Comparison of ENCODE assay signal across 8 cellular contexts in the genomic region with DNA sequence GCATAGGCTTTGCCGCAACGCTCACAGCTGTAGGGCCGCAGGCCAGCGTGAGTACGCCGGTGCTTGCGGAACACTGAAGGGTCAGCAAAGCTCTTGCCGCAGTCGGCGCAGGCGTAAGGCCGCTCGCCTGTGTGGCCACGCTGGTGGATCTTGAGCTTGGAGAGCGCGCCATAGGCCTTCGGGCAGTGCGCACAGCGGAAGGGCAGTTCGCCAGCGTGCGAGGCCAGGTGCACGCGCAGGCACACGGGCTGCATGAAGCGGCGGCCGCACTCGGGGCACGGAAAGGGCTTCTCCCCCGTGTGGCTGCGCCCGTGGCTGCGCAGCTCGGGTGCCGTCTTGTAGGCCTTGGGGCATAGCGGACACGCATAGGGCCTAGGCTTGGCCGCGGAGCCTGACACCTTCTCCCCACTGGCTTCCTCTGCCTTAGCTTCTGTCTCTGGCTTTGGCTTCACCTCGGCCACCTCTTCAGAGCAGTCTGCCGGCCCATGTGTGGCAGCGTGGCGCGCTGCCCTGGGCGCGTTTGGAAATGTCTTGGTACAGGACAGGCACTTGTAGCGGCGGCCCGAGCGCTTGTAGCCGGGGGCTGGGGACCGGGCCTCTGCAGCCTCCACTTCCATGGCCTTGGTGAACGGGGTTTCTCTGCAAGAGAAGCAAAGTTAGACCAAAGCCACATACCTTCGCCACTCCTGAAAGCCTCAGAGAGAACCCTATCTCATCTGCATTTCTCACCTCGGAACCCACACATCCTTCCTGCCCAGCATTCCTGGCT. TPM values are rescaled to one million over a fixed set of nuclear protein-coding genes. Genes with fewer than 3 reads are reported as not detected.
DNase-seq lines count a peak whose midpoint lies in the region; ATAC-seq and TF ChIP-seq lines count a peak whose summit lies in the region.
"Had no signal": no experiment of that assay in that cellular context is flagged by ENCODE, and none has a peak within 500 bp of the region (broad histone marks: within the 10 kb centered on the region; RNA-seq: fewer than 3 reads in every experiment).

No MANE protein-coding gene starts in this region.

- POLR2A ChIA-PET in IMR-90 (lab: Charles Lee; ENCODE audit: unreplicated experiment) = no interaction called here

- peak overlapping the region; percentile 98 for H3K14ac ChIP-seq in IMR-90 (replicated peaks; ENCODE audit: low read depth, low read length)

- H3K27me3 ChIP-seq in IMR-90 (ENCODE audit: control insufficient read depth, insufficient read depth, low read length) = no peaks in the 10 kb centered on the region
- no peaks in the 10 kb centered on the region for H3K27me3 ChIP-seq in hepatocyte
- H3K27me3 ChIP-seq in spleen (replicated peaks in 1 of 7) = no peaks in the 10 kb centered on the region

- dilution Hi-C loops in IMR-90 (cut with HindIII; ENCODE audit: low sequenced_read_pairs, unreplicated experiment) = no loop called here

- H3K56ac ChIP-seq in IMR-90 (ENCODE audit: extremely low read depth, insufficient read depth, low read length) = peak overlapping the region; percentile 82; the same call in 1 of the 2 replicates

- H2BK20ac ChIP-seq in IMR-90 (ENCODE audit: low read depth, low read length) = peak overlapping the region; percentile 92

- in situ Hi-C loops in IMR-90 (cut with MboI; ENCODE audit: low sequenced_read_pairs) = no loop called here

- peaks cover 12% of the 10 kb centered on the region for H3K4me1 ChIP-seq in IMR-90 (ENCODE audit: control insufficient read depth, insufficient read depth, low read length)
- H3K4me1 ChIP-seq in hepatocyte (ENCODE audit: insufficient read depth) = peaks cover 3% of the 10 kb centered on the region
- peaks cover 0 to 61% (median 23%) of the 10 kb centered on the region in 6 donors for H3K4me1 ChIP-seq in spleen

- TF ChIP-seq POLR2A in IMR-90 (IDR thresholded peaks at IDR 0.05; ENCODE audit: low read depth, low read length) = no peak
- TF ChIP-seq POLR2A in spleen (IDR thresholded peaks at IDR 0.05) = no peak

- DNase-seq in IMR-90 = no peak
- peak; percentile 33 for DNase-seq in activated T-helper 1 cell treated with anti-CD3 and anti-CD28 coated beads, Interleukin-12 subunit alpha, Interleukin-12 subunit beta, Interleukin-2, Interleukin-4 antibody, amounts not matched to agents 30 ng/mL and 10 ng/mL and 1 ng/mL, durations not matched to agents 14 hours and 24 hours and 36 hours (ENCODE audit: low spot score)
- no peak for DNase-seq in hepatocyte (ENCODE audit: low spot score)
- DNase-seq in spleen = no peak
- DNase-seq in NCI-H1417 (lab: John Stamatoyannopoulos, UW) = no peak
- no peak for DNase-seq in T-helper 9 cell
- DNase-seq: activated CD4-positive, alpha-beta T cell treated with anti-CD3 and anti-CD28 coated beads for 4 hours had no signal

- peaks cover 32% of the 10 kb centered on the region for H3K79me2 ChIP-seq in hepatocyte

- H2AK9ac ChIP-seq in IMR-90 (replicated peaks; ENCODE audit: low read depth, low read length, poor library complexity) = peak overlapping the region; percentile 100

- no peak overlapping the region for H3K4me3 ChIP-seq in IMR-90 (ENCODE audit: insufficient read depth, low read depth, low read length)
- no peak overlapping the region for H3K4me3 ChIP-seq in hepatocyte
- H3K4me3 ChIP-seq in spleen = peak overlapping the region in 2 of 8 donors; percentile 7 to 50

- no peaks in the 10 kb centered on the region for H3K9me3 Mint-ChIP-seq in activated T-helper 1 cell treated with anti-CD3 and anti-CD28 coated beads, Interleukin-12 subunit alpha, Interleukin-12 subunit beta, Interleukin-2, Interleukin-4 antibody, amounts not matched to agents 30 ng/mL and 10 ng/mL and 1 ng/mL, durations not matched to agents 14 hours and 24 hours and 36 hours

- H2AFZ ChIP-seq in IMR-90 (replicated peaks; ENCODE audit: low read length, poor library complexity) (peak overlapping the region; percentile 90), hepatocyte (no peak overlapping the region)

- peak overlapping the region; percentile 76 for H3K4me3 Mint-ChIP-seq in activated T-helper 1 cell treated with anti-CD3 and anti-CD28 coated beads, Interleukin-12 subunit alpha, Interleukin-12 subunit beta, Interleukin-2, Interleukin-4 antibody, amounts not matched to agents 30 ng/mL and 10 ng/mL and 1 ng/mL, durations not matched to agents 14 hours and 24 hours and 36 hours

- H2BK5ac ChIP-seq in IMR-90 (ENCODE audit: low read depth, low read length, poor library complexity, severe bottlenecking) = peak overlapping the region; percentile 77

- peak overlapping the region; percentile 31 for H3K18ac ChIP-seq in IMR-90 (ENCODE audit: low read depth, low read length)

- H3K27ac ChIP-seq in IMR-90 (ENCODE audit: insufficient read depth, low read length) (peak overlapping the region; percentile 77), hepatocyte (peak overlapping the region; percentile 79), spleen (peak overlapping the region in 5 of 8 donors; percentile 28 to 68 (median 63))

- H4K20me1 ChIP-seq in IMR-90 (ENCODE audit: insufficient read depth, low read length) (no peaks in the 10 kb centered on the region; the same call in 1 of the 2 replicates), hepatocyte (ENCODE audit: insufficient read depth, poor library complexity, severe bottlenecking) (no peaks in the 10 kb centered on the region)

- CTCF ChIA-PET in IMR-90 (lab: Yijun Ruan, JAX) = interaction anchor here (0.6 kb wide), 1 partner anchor 132 kb away, joined by 5 read pairs; no protein-coding TSS in a partner anchor

- no peak for ATAC-seq in IMR-90 (ENCODE audit: low read depth)
- no peak for ATAC-seq in HG02798 (IDR thresholded peaks at IDR 0.05; ENCODE audit: poor library complexity, unreplicated experiment)

- peak overlapping the region; percentile 46 for H4K5ac ChIP-seq in IMR-90 (ENCODE audit: low read depth, low read length)

- no TSS peak for BruUV-seq in IMR-90 (replicated peaks; lab: Mats Ljungman, UMichigan)

- H3K4me1 Mint-ChIP-seq in activated T-helper 1 cell treated with anti-CD3 and anti-CD28 coated beads, Interleukin-12 subunit alpha, Interleukin-12 subunit beta, Interleukin-2, Interleukin-4 antibody, amounts not matched to agents 30 ng/mL and 10 ng/mL and 1 ng/mL, durations not matched to agents 14 hours and 24 hours and 36 hours (ENCODE audit: low read depth) = peaks cover 50% of the 10 kb centered on the region

- WGBS in IMR-90 (ENCODE audit: extremely low coverage in 2 of 2, insufficient read length in 1 of 2), 2 experiments = 96% methylated on average over 36 of the region's 56 CpGs; no CpG with 5 or more reads in 1 of the 2 experiments
- 99% methylated on average over 54 of the region's 56 CpGs for WGBS in hepatocyte (ENCODE audit: low lambda C conversion rate, missing lambda C conversion rate)
- WGBS in spleen, 5 donors = 69 to 88% (median 75%) methylated on average over 33 to 56 of the region's 56 CpGs

- peak overlapping the region; percentile 68 to 100 for H4K8ac ChIP-seq in IMR-90 (ENCODE audit: low read depth in 2 of 2, low read length in 2 of 2)

- H3K79me1 ChIP-seq in IMR-90 (ENCODE audit: low read depth in 1 of 2, low read length in 2 of 2) = peaks cover 32 to 65% of the 10 kb centered on the region in 2 experiments; a peak in 3 of 4 replicates

- TF ChIP-seq CTCF in IMR-90 (conservative IDR thresholded peaks at IDR 0.05; ENCODE audit: low read depth, low read length) = no peak
- TF ChIP-seq CTCF in hepatocyte (IDR thresholded peaks at IDR 0.05; ENCODE audit: poor library complexity) = no peak
- TF ChIP-seq CTCF in spleen (IDR thresholded peaks at IDR 0.05 in 8 of 11, conservative IDR thresholded peaks at IDR 0.05 in 3 of 11) = no peak

- peak overlapping the region; percentile 96; the same call in 1 of the 3 replicates for H2BK15ac ChIP-seq in IMR-90 (ENCODE audit: low read depth, low read length)

- peak overlapping the region; percentile 55 for H3K9ac ChIP-seq in IMR-90 (ENCODE audit: low read depth, low read length)

- no peak for TF ChIP-seq RAD21 in IMR-90 (IDR thresholded peaks at IDR 0.05; ENCODE audit: low read length)

- H3K4me2 ChIP-seq in IMR-90 (ENCODE audit: low read depth, low read length) (no peak overlapping the region), hepatocyte (no peak overlapping the region)

- H4K91ac ChIP-seq in IMR-90 (ENCODE audit: insufficient read depth, low read depth, low read length) = peak overlapping the region; percentile 94

- H3K9me3 ChIP-seq in IMR-90 (ENCODE audit: control insufficient read depth, insufficient read depth, low read length) (no peaks in the 10 kb centered on the region), hepatocyte (ENCODE audit: low read depth) (no peaks in the 10 kb centered on the region), spleen (no peaks in the 10 kb centered on the region)

- peaks cover 22% of the 10 kb centered on the region for H3K36me3 ChIP-seq in IMR-90 (ENCODE audit: control insufficient read depth, insufficient read depth, low read length)
- H3K36me3 ChIP-seq in hepatocyte (replicated peaks; ENCODE audit: insufficient read depth, low read depth) = no peaks in the 10 kb centered on the region
- peaks cover 0 to 51% (median 27%) of the 10 kb centered on the region in 6 donors for H3K36me3 ChIP-seq in spleen

- H2AK5ac ChIP-seq in IMR-90 (ENCODE audit: low read depth, low read length) = peak overlapping the region; percentile 99

- H2BK120ac ChIP-seq in IMR-90 (ENCODE audit: low read depth, low read length) = peak overlapping the region; percentile 96

- peaks cover 24% of the 10 kb centered on the region for H3K9me1 ChIP-seq in IMR-90 (ENCODE audit: insufficient read depth, low read length)

- peaks cover 27% of the 10 kb centered on the region for H3K36me3 Mint-ChIP-seq in activated T-helper 1 cell treated with anti-CD3 and anti-CD28 coated beads, Interleukin-12 subunit alpha, Interleukin-12 subunit beta, Interleukin-2, Interleukin-4 antibody, amounts not matched to agents 30 ng/mL and 10 ng/mL and 1 ng/mL, durations not matched to agents 14 hours and 24 hours and 36 hours (ENCODE audit: low read depth)

- peak overlapping the region; percentile 97 for H3K23ac ChIP-seq in IMR-90 (ENCODE audit: low read depth, low read length)

- H3K4ac ChIP-seq in IMR-90 (ENCODE audit: low read depth, low read length) = peak overlapping the region; percentile 100

- intact Hi-C loops in IMR-90 (cut with micrococcal nuclease) (no loop called here), spleen (cut with DNase I; ENCODE audit: low total_unique reads) (no loop called here)
- intact Hi-C loops in activated T-helper 1 cell treated with anti-CD3 and anti-CD28 coated beads, Interleukin-12 subunit alpha, Interleukin-12 subunit beta, Interleukin-2, Interleukin-4 antibody, amounts not matched to agents 30 ng/mL and 10 ng/mL and 1 ng/mL, durations not matched to agents 14 hours and 24 hours and 36 hours (cut with micrococcal nuclease) = no loop called here

- no peaks in the 10 kb centered on the region for H3K9me2 ChIP-seq in hepatocyte (replicated peaks; ENCODE audit: insufficient read depth)

- peak overlapping the region; percentile 68 for H3K27ac Mint-ChIP-seq in activated T-helper 1 cell treated with anti-CD3 and anti-CD28 coated beads, Interleukin-12 subunit alpha, Interleukin-12 subunit beta, Interleukin-2, Interleukin-4 antibody, amounts not matched to agents 30 ng/mL and 10 ng/mL and 1 ng/mL, durations not matched to agents 14 hours and 24 hours and 36 hours

- no peaks in the 10 kb centered on the region for H3K27me3 Mint-ChIP-seq in activated T-helper 1 cell treated with anti-CD3 and anti-CD28 coated beads, Interleukin-12 subunit alpha, Interleukin-12 subunit beta, Interleukin-2, Interleukin-4 antibody, amounts not matched to agents 30 ng/mL and 10 ng/mL and 1 ng/mL, durations not matched to agents 14 hours and 24 hours and 36 hours (ENCODE audit: insufficient read depth)

RNA-seq across cellular contexts. Expression of a gene that starts 10.0 kb away (rescaled TPM):
- total RNA-seq in IMR-90 (2012; rRNA removed) (4.5 and 5.3 TPM in 2 replicates), hepatocyte (6.9 and 8.1 TPM in 2 replicates), spleen (10 to 100 TPM in 3 of 7 donors, 1 to 10 TPM in 4; 8.9 to 12.5 (median 9.2) TPM)
- polyA plus RNA-seq in IMR-90 (2012; rRNA removed) (11.6 and 15.4 TPM in 2 replicates), hepatocyte (12.4 and 13.0 TPM in 2 replicates), spleen (1 to 10 TPM; 6.2 to 9.8 (median 6.4) TPM)
- polyA plus RNA-seq in IMR-90 (2012; cell fraction: cytosol; rRNA removed) = 10.8 and 19.1 TPM in 2 replicates
- polyA plus RNA-seq in IMR-90 (2012; cell fraction: nucleus; rRNA removed; ENCODE audit: low replicate concordance) = 9.0 and 26.5 TPM in 2 replicates
- total RNA-seq in activated T-helper 1 cell treated with anti-CD3 and anti-CD28 coated beads, Interleukin-12 subunit alpha, Interleukin-12 subunit beta, Interleukin-2, Interleukin-4 antibody, amounts not matched to agents 30 ng/mL and 10 ng/mL and 1 ng/mL, durations not matched to agents 14 hours and 24 hours and 36 hours = 14.9 and 15.1 TPM in 2 replicates

RNA-seq across cellular contexts. Expression of a gene that starts 10.2 kb away (rescaled TPM):
- total RNA-seq in IMR-90 (2012; rRNA removed) (6.8 and 6.9 TPM in 2 replicates), hepatocyte (6.2 and 9.1 TPM in 2 replicates), spleen (10 to 100 TPM; 20.2 to 28.4 (median 25.6) TPM)
- polyA plus RNA-seq in IMR-90 (2012; rRNA removed) (4.9 and 5.5 TPM in 2 replicates), hepatocyte (3.1 and 4.8 TPM in 2 replicates), spleen (10 to 100 TPM in 1 of 3 donors, 1 to 10 TPM in 2; 3.2 to 11.8 (median 3.3) TPM)
- 2.3 and 2.7 TPM in 2 replicates for polyA plus RNA-seq in IMR-90 (2012; cell fraction: cytosol; rRNA removed)
- 6.3 and 10.7 TPM in 2 replicates for polyA plus RNA-seq in IMR-90 (2012; cell fraction: nucleus; rRNA removed; ENCODE audit: low replicate concordance)
- 25.3 and 26.1 TPM in 2 replicates for total RNA-seq in activated T-helper 1 cell treated with anti-CD3 and anti-CD28 coated beads, Interleukin-12 subunit alpha, Interleukin-12 subunit beta, Interleukin-2, Interleukin-4 antibody, amounts not matched to agents 30 ng/mL and 10 ng/mL and 1 ng/mL, durations not matched to agents 14 hours and 24 hours and 36 hours

RNA-seq across cellular contexts. Expression of a gene that starts 24.7 kb away (rescaled TPM):
- 0.56 and 0.72 TPM in 2 replicates for total RNA-seq in IMR-90 (2012; rRNA removed)
- 5.4 and 5.9 TPM in 2 replicates for polyA plus RNA-seq in IMR-90 (2012; rRNA removed)
- polyA plus RNA-seq in IMR-90 (2012; cell fraction: cytosol; rRNA removed) = 1.2 and 1.8 TPM in 2 replicates
- 63.3 and 120 TPM in 2 replicates for polyA plus RNA-seq in IMR-90 (2012; cell fraction: nucleus; rRNA removed; ENCODE audit: low replicate concordance)
- total RNA-seq in activated T-helper 1 cell treated with anti-CD3 and anti-CD28 coated beads, Interleukin-12 subunit alpha, Interleukin-12 subunit beta, Interleukin-2, Interleukin-4 antibody, amounts not matched to agents 30 ng/mL and 10 ng/mL and 1 ng/mL, durations not matched to agents 14 hours and 24 hours and 36 hours = 3.1 and 4.7 TPM in 2 replicates
- 1.5 and 2.2 TPM in 2 replicates for total RNA-seq in hepatocyte
- 0.39 and 0.66 TPM in 2 replicates for polyA plus RNA-seq in hepatocyte
- 1 to 10 TPM; 2.3 to 6.0 (median 2.8) TPM for total RNA-seq in spleen
- 1 to 10 TPM; 1.6 to 2.6 (median 1.9) TPM for polyA plus RNA-seq in spleen

RNA-seq across cellular contexts. Expression of a gene that starts 30.6 kb away (rescaled TPM):
- total RNA-seq in IMR-90 (2012; rRNA removed) (61.9 and 65.2 TPM in 2 replicates), hepatocyte (105 and 128 TPM in 2 replicates), spleen (10 to 100 TPM; 33.4 to 74.2 (median 48.2) TPM)
- polyA plus RNA-seq in IMR-90 (2012; rRNA removed) (317 and 362 TPM in 2 replicates), hepatocyte (195 and 228 TPM in 2 replicates), spleen (10 to 100 TPM; 23.5 to 56.6 (median 55.1) TPM)
- polyA plus RNA-seq in IMR-90 (2012; cell fraction: cytosol; rRNA removed) = 544 and 807 TPM in 2 replicates
- polyA plus RNA-seq in IMR-90 (2012; cell fraction: nucleus; rRNA removed; ENCODE audit: low replicate concordance) = 203 and 293 TPM in 2 replicates
- total RNA-seq in activated T-helper 1 cell treated with anti-CD3 and anti-CD28 coated beads, Interleukin-12 subunit alpha, Interleukin-12 subunit beta, Interleukin-2, Interleukin-4 antibody, amounts not matched to agents 30 ng/mL and 10 ng/mL and 1 ng/mL, durations not matched to agents 14 hours and 24 hours and 36 hours = 47.3 and 53.0 TPM in 2 replicates

RNA-seq across cellular contexts. Expression of a gene that starts 30.7 kb away (rescaled TPM):
- 23.5 and 25.0 TPM in 2 replicates for total RNA-seq in IMR-90 (2012; rRNA removed)
- polyA plus RNA-seq in IMR-90 (2012; rRNA removed) = 66.4 and 67.9 TPM in 2 replicates
- polyA plus RNA-seq in IMR-90 (2012; cell fraction: cytosol; rRNA removed) = 31.1 and 35.2 TPM in 2 replicates
- 247 and 257 TPM in 2 replicates for polyA plus RNA-seq in IMR-90 (2012; cell fraction: nucleus; rRNA removed; ENCODE audit: low replicate concordance)
- 56.4 and 58.7 TPM in 2 replicates for total RNA-seq in activated T-helper 1 cell treated with anti-CD3 and anti-CD28 coated beads, Interleukin-12 subunit alpha, Interleukin-12 subunit beta, Interleukin-2, Interleukin-4 antibody, amounts not matched to agents 30 ng/mL and 10 ng/mL and 1 ng/mL, durations not matched to agents 14 hours and 24 hours and 36 hours
- 23.2 and 25.9 TPM in 2 replicates for total RNA-seq in hepatocyte
- 72.4 and 90.4 TPM in 2 replicates for polyA plus RNA-seq in hepatocyte
- 100 to 1,000 TPM in 2 of 7 donors, 10 to 100 TPM in 5; 54.0 to 118 (median 75.7) TPM for total RNA-seq in spleen
- 100 to 1,000 TPM in 2 of 3 donors, 10 to 100 TPM in 1; 55.3 to 135 (median 131) TPM for polyA plus RNA-seq in spleen
